Comparison of ENCODE assay signal across 9 cellular contexts in genomic region chr5:50958852-50959457, GRCh38.
A peak's percentile ranks its signal among the peaks of the same experiment; 100 is the strongest.
DNase-seq lines count a peak whose midpoint lies in the region; ATAC-seq, FAIRE-seq and TF ChIP-seq lines count a peak whose summit lies in the region.
"Had no signal": no experiment of that assay in that cellular context is flagged by ENCODE, and none has a peak within 500 bp of the region (broad histone marks: within the 10 kb centered on the region; RNA-seq: fewer than 3 reads in every experiment).

No MANE protein-coding gene starts in this region.

- DNase-seq in H54 (ENCODE audit: insufficient read length, low spot score) (peak; percentile 15), NCI-H345 treated with DMSO at 0.1 percent for 48 hours (lab: John Stamatoyannopoulos, UW; ENCODE audit: unreplicated experiment) (peak; percentile 49), cerebellum (ENCODE audit: low spot score) (peak; percentile 20), mucosa of gallbladder (ENCODE audit: low spot score) (peak; percentile 34)
- DNase-seq in effector CD4-positive, alpha-beta T cell = no peak
- no peak for DNase-seq in activated naive CD8-positive, alpha-beta T cell treated with anti-CD3 and anti-CD28 coated beads for 36 hours

- no peaks in the 10 kb centered on the region for H3K9me3 Mint-ChIP-seq in activated naive CD8-positive, alpha-beta T cell treated with anti-CD3 and anti-CD28 coated beads for 36 hours

- H3K36me3 ChIP-seq in DOHH2 (ENCODE audit: control insufficient read depth, low read length) = no peaks in the 10 kb centered on the region

- peaks cover 8% of the 10 kb centered on the region for H3K4me1 Mint-ChIP-seq in activated naive CD8-positive, alpha-beta T cell treated with anti-CD3 and anti-CD28 coated beads for 36 hours

- H3K27ac Mint-ChIP-seq in activated naive CD8-positive, alpha-beta T cell treated with anti-CD3 and anti-CD28 coated beads for 36 hours = no peak overlapping the region

- H4K20me1 ChIP-seq in DOHH2 (ENCODE audit: control insufficient read depth, insufficient read depth, low read depth, low read length) = no peaks in the 10 kb centered on the region

- peak; percentile 78 for TF ChIP-seq CTCF in DOHH2 (IDR thresholded peaks at IDR 0.05; ENCODE audit: low read depth, low read length, poor library complexity, severe bottlenecking)

- no peak for FAIRE-seq in H54 (lab: Jason Lieb, UNC)
- FAIRE-seq: TTC549 had no signal

- H3K4me3 Mint-ChIP-seq in activated naive CD8-positive, alpha-beta T cell treated with anti-CD3 and anti-CD28 coated beads for 36 hours = no peak overlapping the region

- H3K36me3 Mint-ChIP-seq in activated naive CD8-positive, alpha-beta T cell treated with anti-CD3 and anti-CD28 coated beads for 36 hours = no peaks in the 10 kb centered on the region

- no peak overlapping the region for H3K4me3 ChIP-seq in DOHH2 (ENCODE audit: low read length)

- H3K4me1 ChIP-seq in DOHH2 (ENCODE audit: control insufficient read depth, low read length) = peaks cover 9% of the 10 kb centered on the region

- H3K79me2 ChIP-seq in DOHH2 (ENCODE audit: control insufficient read depth, low read length) = no peaks in the 10 kb centered on the region

- H3K27ac ChIP-seq in DOHH2 (ENCODE audit: low read depth, low read length) = no peak overlapping the region

- no peaks in the 10 kb centered on the region for H3F3A ChIP-seq in DOHH2 (ENCODE audit: control insufficient read depth, insufficient read depth)

- H3K9me2 ChIP-seq in DOHH2 (replicated peaks; ENCODE audit: control insufficient read depth, low read length) = no peaks in the 10 kb centered on the region

- H3K9me3 ChIP-seq in DOHH2 (ENCODE audit: control insufficient read depth, insufficient read depth, low read length) = no peaks in the 10 kb centered on the region

- no peak for ATAC-seq in HG02970 (IDR thresholded peaks at IDR 0.05; ENCODE audit: low FRiP score, unreplicated experiment)

- TF ChIP-seq POLR2A in H54 (IDR thresholded peaks at IDR 0.05; ENCODE audit: low read depth, low read length) = no peak

- peaks cover 66% of the 10 kb centered on the region for H3K27me3 Mint-ChIP-seq in activated naive CD8-positive, alpha-beta T cell treated with anti-CD3 and anti-CD28 coated beads for 36 hours

- peaks cover 8% of the 10 kb centered on the region for H3K27me3 ChIP-seq in DOHH2 (ENCODE audit: control insufficient read depth, low read length)

- no peak overlapping the region for H3K4me2 ChIP-seq in DOHH2 (ENCODE audit: low read length)

Comparison
In these comparisons a context has a peak if more than half of its experiments do, and no peak if none do; other contexts are left out.
1. DNase-seq: peak in H54 (single experiment), NCI-H345 treated with DMSO at 0.1 percent for 48 hours (single experiment), cerebellum (single experiment) and mucosa of gallbladder (single experiment); none in effector CD4-positive, alpha-beta T cell (single experiment) and activated naive CD8-positive, alpha-beta T cell treated with anti-CD3 and anti-CD28 coated beads for 36 hours (single experiment).